ENCODE assay signal across 13 cellular contexts in the genomic region with DNA sequence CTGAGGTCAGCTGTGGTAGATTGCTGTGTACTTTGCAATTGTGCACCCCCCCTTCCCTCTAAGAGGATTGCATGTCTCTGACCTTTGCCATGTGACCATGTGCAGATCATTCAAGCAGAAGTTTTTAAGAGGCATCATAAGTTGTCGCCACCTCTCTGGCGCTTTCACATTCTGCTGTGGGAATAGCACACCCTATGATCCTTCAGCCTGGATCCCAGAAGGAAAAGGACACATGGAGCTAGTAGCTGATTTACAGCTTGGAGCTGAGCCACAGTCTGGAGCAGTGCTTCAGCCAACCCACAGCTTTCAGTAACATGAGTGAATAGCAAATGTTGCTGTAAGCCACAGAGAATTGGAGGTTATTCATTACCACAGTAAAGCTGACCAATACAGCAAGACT.
A peak's percentile ranks its signal among the peaks of the same experiment; 100 is the strongest.
DNase-seq lines count a peak whose midpoint lies in the region; ATAC-seq and TF ChIP-seq lines count a peak whose summit lies in the region.
"Had no signal": no experiment of that assay in that cellular context is flagged by ENCODE, and none has a peak within 500 bp of the region (broad histone marks: within the 10 kb centered on the region; RNA-seq: fewer than 3 reads in every experiment).

No MANE protein-coding gene starts in this region.

- H3K36me3 ChIP-seq in heart right ventricle (no peaks in the 10 kb centered on the region), gastrocnemius medialis (no peaks in the 10 kb centered on the region), MM.1S (replicated peaks; ENCODE audit: insufficient read depth, low read length) (no peaks in the 10 kb centered on the region)
- H3K36me3 ChIP-seq: ascending aorta, neural progenitor cell had no signal

- no peak overlapping the region for H3K4me2 ChIP-seq in MM.1S (ENCODE audit: low read depth, low read length)
- H3K4me2 ChIP-seq: neural progenitor cell had no signal

- no peaks in the 10 kb centered on the region for H3K9me2 ChIP-seq in MM.1S (replicated peaks; ENCODE audit: insufficient read depth, low read length)

- H3K79me2 ChIP-seq in MM.1S (ENCODE audit: low read length), result no peaks in the 10 kb centered on the region

- peak; percentile 91 for DNase-seq in GM04504 (ENCODE audit: low read depth)
- DNase-seq in SK-MEL-5 (ENCODE audit: low read depth, low spot score), result peak; percentile 20
- DNase-seq in heart right ventricle, result peak in 1 of 2 donors; percentile 11
- peak in 1 of 2 donors; percentile 23 for DNase-seq in gastrocnemius medialis
- no peak for DNase-seq in MM.1S
- DNase-seq: DMS79 treated with DMSO at 0.1 percent for 48 hours; immature natural killer cell; NCI-H1436 treated with DMSO at 0.1 percent for 48 hours; stimulated activated naive B cell treated with anti-CD40 and anti-IgM and Interleukin-4, amounts not matched to agents 10 μg/mL and 1 μg/mL and 100 μg/mL, for 72 hours had no signal

- no peaks in the 10 kb centered on the region for H3K27me3 ChIP-seq in heart right ventricle
- H3K27me3 ChIP-seq in gastrocnemius medialis, result no peaks in the 10 kb centered on the region
- H3K27me3 ChIP-seq in MM.1S (replicated peaks; ENCODE audit: insufficient read depth, low read length), result no peaks in the 10 kb centered on the region
- H3K27me3 ChIP-seq: ascending aorta, neural progenitor cell had no signal

- no peak overlapping the region for H3K4me3 ChIP-seq in heart right ventricle
- no peak overlapping the region for H3K4me3 ChIP-seq in gastrocnemius medialis
- no peak overlapping the region for H3K4me3 ChIP-seq in MM.1S (ENCODE audit: low read length)
- H3K4me3 ChIP-seq: ascending aorta, neural progenitor cell had no signal

- peaks cover 0 to 10% (median 0%) of the 10 kb centered on the region in 9 donors for H3K4me1 ChIP-seq in heart right ventricle
- peaks cover 0 to 7% of the 10 kb centered on the region in 2 donors for H3K4me1 ChIP-seq in gastrocnemius medialis
- H3K4me1 ChIP-seq in MM.1S (ENCODE audit: low read length), result peaks cover 4% of the 10 kb centered on the region; the same call in 1 of the 2 replicates
- H3K4me1 ChIP-seq: ascending aorta had no signal

- intact Hi-C loops in heart right ventricle (cut with DNase I), result loop anchor here in 1 of 10 donors (5.0 kb wide), 1 partner anchor 58 kb away; no protein-coding TSS in a partner anchor
- intact Hi-C loops in gastrocnemius medialis (cut with DNase I; ENCODE audit: low total_unique reads), result no loop called here

- WGBS in heart right ventricle, 2 donors, result 28 to 58% methylated on average over 2 of the region's 2 CpGs

- no peak overlapping the region for H3K27ac ChIP-seq in heart right ventricle
- no peak overlapping the region for H3K27ac ChIP-seq in gastrocnemius medialis
- no peak overlapping the region for H3K27ac ChIP-seq in MM.1S (ENCODE audit: low read length)
- H3K27ac ChIP-seq: ascending aorta, neural progenitor cell had no signal

- H4K20me1 ChIP-seq in MM.1S (ENCODE audit: insufficient read depth, low read length), result no peaks in the 10 kb centered on the region

- no peaks in the 10 kb centered on the region for H3F3A ChIP-seq in MM.1S (ENCODE audit: insufficient read depth, low read length)

- ATAC-seq in heart right ventricle (peak in 7 of 8 donors; percentile 28 to 77 (median 65)), gastrocnemius medialis (peak; percentile 58 to 60), HG03565 (IDR thresholded peaks at IDR 0.05; ENCODE audit: unreplicated experiment) (no peak), GM18867 (IDR thresholded peaks at IDR 0.05; ENCODE audit: unreplicated experiment) (no peak)
- ATAC-seq: stimulated activated naive B cell treated with anti-CD40 and anti-IgM and Interleukin-4, amounts not matched to agents 10 μg/mL and 1 μg/mL and 100 μg/mL, for 72 hours had no signal

- H3K9me3 ChIP-seq in heart right ventricle (no peaks in the 10 kb centered on the region), gastrocnemius medialis (no peaks in the 10 kb centered on the region), MM.1S (replicated peaks; ENCODE audit: insufficient read depth, low read length) (no peaks in the 10 kb centered on the region)
- H3K9me3 ChIP-seq: ascending aorta had no signal

- in situ Hi-C loops in SK-MEL-5 (cut with HindIII; ENCODE audit: low pct_unique_long_range_greater_than_20kb, low sequenced_read_pairs), result no loop called here
- in situ Hi-C loops in gastrocnemius medialis (cut with MboI; ENCODE audit: low sequenced_read_pairs in 4 of 4), result no loop called here

- H3K9ac ChIP-seq in MM.1S (ENCODE audit: low read length), result no peak overlapping the region
- H3K9ac ChIP-seq: neural progenitor cell had no signal

- H2AFZ ChIP-seq in MM.1S (ENCODE audit: low read length), result no peak overlapping the region
- H2AFZ ChIP-seq: neural progenitor cell had no signal

- no peak for TF ChIP-seq CTCF in heart right ventricle (IDR thresholded peaks at IDR 0.05)
- TF ChIP-seq CTCF in gastrocnemius medialis (IDR thresholded peaks at IDR 0.05 in 4 of 5, conservative IDR thresholded peaks at IDR 0.05 in 1 of 5), result no peak
- no peak for TF ChIP-seq CTCF in MM.1S (IDR thresholded peaks at IDR 0.05; ENCODE audit: low read length)

- TF ChIP-seq POLR2A in gastrocnemius medialis (IDR thresholded peaks at IDR 0.05), result no peak

Comparison
In these comparisons a context has a peak if more than half of its experiments do, and no peak if none do; other contexts are left out.
1. ATAC-seq: peak in heart right ventricle (7 of 8) and gastrocnemius medialis (2 of 2); none in HG03565 (single experiment) and GM18867 (single experiment).